13 cellular contexts compared by ENCODE assay signal in the genomic region with DNA sequence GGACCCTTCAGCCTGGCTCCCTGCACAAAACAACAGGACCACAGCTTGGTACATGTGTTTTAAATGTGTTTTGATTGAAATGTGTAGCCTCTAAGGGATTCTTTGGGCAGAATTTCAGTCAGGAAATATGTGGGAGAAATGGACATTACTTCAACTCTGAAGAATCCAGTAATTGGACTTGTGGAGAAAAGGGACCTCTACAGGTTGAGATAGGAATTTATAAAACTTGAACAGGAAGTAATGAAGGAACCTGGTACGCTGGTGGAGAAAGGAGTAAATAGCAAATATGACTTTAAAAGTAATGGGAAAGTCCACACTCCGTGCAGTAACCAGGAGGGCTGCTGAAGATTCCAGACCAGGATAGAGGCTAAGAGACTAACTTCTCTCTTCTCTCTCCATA.
A peak's percentile ranks its signal among the peaks of the same experiment; 100 is the strongest.
DNase-seq lines count a peak whose midpoint lies in the region; ATAC-seq and TF ChIP-seq lines count a peak whose summit lies in the region.
"Had no signal": no experiment of that assay in that cellular context is flagged by ENCODE, and none has a peak within 500 bp of the region (broad histone marks: within the 10 kb centered on the region; RNA-seq: fewer than 3 reads in every experiment).

No MANE protein-coding gene starts in this region.

- H3K4me3 ChIP-seq in A673 (ENCODE audit: low read depth, low read length, poor library complexity, severe bottlenecking) (no peak overlapping the region), tibial nerve (no peak overlapping the region)
- H3K4me3 ChIP-seq: ovary, SJSA1 had no signal

- intact Hi-C loops in A673 (cut with micrococcal nuclease; ENCODE audit: unreplicated experiment): no loop called here

- ATAC-seq in HG03159 (IDR thresholded peaks at IDR 0.05; ENCODE audit: unreplicated experiment): no peak

- H3K27me3 ChIP-seq in A673 (replicated peaks; ENCODE audit: insufficient read depth, low read depth, low read length, poor library complexity) (no peaks in the 10 kb centered on the region), tibial nerve (no peaks in the 10 kb centered on the region)
- H3K27me3 ChIP-seq: ovary, SJSA1 had no signal

- POLR2A ChIA-PET in A673 (lab: Charles Lee; ENCODE audit: low non-redundant PET): no interaction called here

- TF ChIP-seq POLR2A in tibial nerve (IDR thresholded peaks at IDR 0.05): no peak

- H3K27ac ChIP-seq in A673 (ENCODE audit: low read depth, low read length, poor library complexity, severe bottlenecking) (no peak overlapping the region), tibial nerve (no peak overlapping the region)
- H3K27ac ChIP-seq: ovary, SJSA1 had no signal

- H3K9me3 ChIP-seq in A673 (ENCODE audit: low read depth, low read length, poor library complexity, severe bottlenecking): no peaks in the 10 kb centered on the region
- H3K9me3 ChIP-seq in tibial nerve: no peaks in the 10 kb centered on the region
- H3K9me3 ChIP-seq: ovary, SJSA1 had no signal

- no TSS peak for BruUV-seq in A673 (replicated peaks; lab: Mats Ljungman, UMichigan)

- DNase-seq in A673 (ENCODE audit: low spot score) (peak; percentile 24), NCI-H524 (lab: John Stamatoyannopoulos, UW) (peak; percentile 20 to 55), dermis blood vessel endothelial cell (peak; percentile 7), NCI-H2227 (lab: John Stamatoyannopoulos, UW; ENCODE audit: unreplicated experiment) (no peak), tibial nerve (ENCODE audit: low spot score in 2 of 2) (no peak)
- no peak for DNase-seq in activated CD4-positive, alpha-beta T cell treated with anti-CD3 and anti-CD28 coated beads for 4 hours
- DNase-seq: activated CD4-positive, alpha-beta T cell treated with anti-CD3 and anti-CD28 coated beads for 1 hour; GDM1; hypothalamus; ovary had no signal

- H3K4me1 ChIP-seq in A673 (ENCODE audit: insufficient read depth, low read length, poor library complexity, severe bottlenecking) (no peaks in the 10 kb centered on the region), tibial nerve (peaks cover 0 to 6% (median 0%) of the 10 kb centered on the region in 4 donors)
- H3K4me1 ChIP-seq: SJSA1 had no signal

- no peaks in the 10 kb centered on the region for H3K36me3 ChIP-seq in A673 (ENCODE audit: insufficient read depth, low read length, poor library complexity, severe bottlenecking)
- H3K36me3 ChIP-seq in tibial nerve: no peaks in the 10 kb centered on the region
- H3K36me3 ChIP-seq: ovary, SJSA1 had no signal

- CTCF ChIA-PET in A673 (lab: Charles Lee): no interaction called here

- TF ChIP-seq EP300 in tibial nerve (IDR thresholded peaks at IDR 0.05): no peak

- TF ChIP-seq CTCF in A673 (conservative IDR thresholded peaks at IDR 0.05; ENCODE audit: low read depth, low read length) (peak; percentile 23; the same call in 1 of the 2 replicates), GM12873 (IDR thresholded peaks at IDR 0.05; ENCODE audit: insufficient read depth, low read depth, low read length, missing control alignments) (peak; percentile 22), tibial nerve (IDR thresholded peaks at IDR 0.05) (no peak)

- WGBS in tibial nerve, 2 donors: 37 to 42% methylated on average over 2 of the region's 2 CpGs

Comparison
In these comparisons a context has a peak if more than half of its experiments do, and no peak if none do; other contexts are left out.
1. DNase-seq: peak in A673 (single experiment), NCI-H524 (2 of 2) and dermis blood vessel endothelial cell (single experiment); none in activated CD4-positive, alpha-beta T cell treated with anti-CD3 and anti-CD28 coated beads for 4 hours (0 of 2), NCI-H2227 (single experiment) and tibial nerve (0 of 2).
2. CTCF ChIP-seq: peak in A673 (single experiment) and GM12873 (single experiment); none in tibial nerve (0 of 5).